8 cellular contexts compared by ENCODE assay signal in the genomic region with DNA sequence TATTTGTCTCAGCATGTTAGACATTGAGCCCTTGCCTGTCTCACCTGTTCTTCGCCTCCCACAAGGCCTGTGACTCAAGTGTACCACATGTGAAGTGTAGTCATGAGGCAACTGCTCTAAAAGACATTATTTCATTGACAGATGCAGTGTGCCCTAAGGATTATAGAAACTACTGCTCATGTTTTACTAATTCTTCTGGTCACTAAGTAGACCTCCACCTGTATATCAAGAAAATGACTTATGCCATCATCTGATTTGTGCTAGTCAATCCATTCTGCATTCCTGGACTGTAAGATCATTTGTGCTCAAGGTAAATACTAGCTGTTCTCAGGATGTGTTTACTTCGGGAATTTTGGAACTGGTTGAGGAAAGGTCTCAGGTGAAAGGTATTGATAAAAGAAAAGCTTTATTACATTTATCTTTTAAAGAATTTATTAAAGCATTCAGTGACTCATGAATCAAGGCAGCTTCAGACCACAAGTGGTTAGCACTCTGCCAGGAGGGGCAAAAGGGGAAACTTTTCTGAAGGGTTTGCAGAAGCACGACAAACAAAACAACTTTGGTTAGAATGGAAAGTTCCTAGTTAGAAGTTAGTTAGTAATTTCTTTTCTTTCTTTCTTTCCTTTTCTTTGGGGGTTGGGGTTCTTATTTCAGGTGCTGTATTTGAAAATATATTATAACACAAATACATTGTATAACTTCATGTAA.
A peak's percentile ranks its signal among the peaks of the same experiment; 100 is the strongest.
DNase-seq lines count a peak whose midpoint lies in the region; ATAC-seq and TF ChIP-seq lines count a peak whose summit lies in the region.

No MANE protein-coding gene starts in this region.

- H3K27me3 ChIP-seq in left lung, result no peaks in the 10 kb centered on the region
- H3K27me3 ChIP-seq in right cardiac atrium (ENCODE audit: control insufficient read depth, insufficient read depth), result no peaks in the 10 kb centered on the region

- peak; percentile 77 for DNase-seq in activated CD4-positive, alpha-beta T cell treated with anti-CD3 and anti-CD28 coated beads, Interleukin-2, amount 10 ng/mL, durations not matched to agents 24 days and 14 days
- DNase-seq in left lung (peak in 1 of 2 donors; percentile 45), COR-L47 (lab: John Stamatoyannopoulos, UW) (no peak), H4 (ENCODE audit: low spot score) (no peak), NCI-H1105 treated with DMSO at 0.1 percent for 48 hours (lab: John Stamatoyannopoulos, UW) (no peak), right cardiac atrium (no peak)

- WGBS in right cardiac atrium, result 82% methylated on average over 3 of the region's 3 CpGs

- H3K9me3 Mint-ChIP-seq in activated CD4-positive, alpha-beta T cell treated with anti-CD3 and anti-CD28 coated beads, Interleukin-2, amount 10 ng/mL, durations not matched to agents 24 days and 14 days, result peaks cover 12% of the 10 kb centered on the region

- no peaks in the 10 kb centered on the region for H3K27me3 Mint-ChIP-seq in activated CD4-positive, alpha-beta T cell treated with anti-CD3 and anti-CD28 coated beads, Interleukin-2, amount 10 ng/mL, durations not matched to agents 24 days and 14 days

- H3K9me3 ChIP-seq in left lung (no peaks in the 10 kb centered on the region), right cardiac atrium (ENCODE audit: control insufficient read depth, low read length) (no peaks in the 10 kb centered on the region)

- H3K4me1 ChIP-seq in left lung, result no peaks in the 10 kb centered on the region
- H3K4me1 ChIP-seq in right cardiac atrium (ENCODE audit: control insufficient read depth, insufficient read depth, low read length), result peaks cover 1% of the 10 kb centered on the region

- H3K27ac Mint-ChIP-seq in activated CD4-positive, alpha-beta T cell treated with anti-CD3 and anti-CD28 coated beads, Interleukin-2, amount 10 ng/mL, durations not matched to agents 24 days and 14 days, result peak overlapping the region; percentile 91

- H3K27ac ChIP-seq in left lung (no peak overlapping the region), right cardiac atrium (ENCODE audit: low read length) (no peak overlapping the region)

- H3K4me3 ChIP-seq in left lung, result no peak overlapping the region
- H3K4me3 ChIP-seq in right cardiac atrium (ENCODE audit: low read length), result no peak overlapping the region

- H3K36me3 Mint-ChIP-seq in activated CD4-positive, alpha-beta T cell treated with anti-CD3 and anti-CD28 coated beads, Interleukin-2, amount 10 ng/mL, durations not matched to agents 24 days and 14 days (ENCODE audit: low read depth), result peaks cover 12% of the 10 kb centered on the region

- peak overlapping the region; percentile 75 for H3K4me3 Mint-ChIP-seq in activated CD4-positive, alpha-beta T cell treated with anti-CD3 and anti-CD28 coated beads, Interleukin-2, amount 10 ng/mL, durations not matched to agents 24 days and 14 days

- ATAC-seq in GM18502 (IDR thresholded peaks at IDR 0.05; ENCODE audit: poor library complexity, unreplicated experiment) (peak; percentile 70), HG02763 (IDR thresholded peaks at IDR 0.05; ENCODE audit: unreplicated experiment) (peak; percentile 53), left lung (peak; percentile 48), right cardiac atrium (no peak)

- H3K4me1 Mint-ChIP-seq in activated CD4-positive, alpha-beta T cell treated with anti-CD3 and anti-CD28 coated beads, Interleukin-2, amount 10 ng/mL, durations not matched to agents 24 days and 14 days, result peaks cover 74% of the 10 kb centered on the region

- H3K36me3 ChIP-seq in left lung, result no peaks in the 10 kb centered on the region

- intact Hi-C loops in activated CD4-positive, alpha-beta T cell treated with anti-CD3 and anti-CD28 coated beads, Interleukin-2, amount 10 ng/mL, durations not matched to agents 24 days and 14 days (cut with micrococcal nuclease), result loop anchor here (1.0 to 10.0 kb wide), 19 partner anchors 32 to 965 kb away; a partner anchor contains a TSS
- intact Hi-C loops in left lung (cut with DNase I), result no loop called here
- intact Hi-C loops in right cardiac atrium (cut with DNase I), result no loop called here

- no peak for TF ChIP-seq CTCF in left lung (IDR thresholded peaks at IDR 0.05)

Comparison
In these comparisons a context has a peak if more than half of its experiments do, and no peak if none do; other contexts are left out.
1. ATAC-seq: peak in GM18502 (single experiment), HG02763 (single experiment) and left lung (single experiment); none in right cardiac atrium (0 of 2).